ENCODE assay signal across 8 cellular contexts in genomic region chr18:76405761-76406356, GRCh38.
DNase-seq lines count a peak whose midpoint lies in the region; ATAC-seq and TF ChIP-seq lines count a peak whose summit lies in the region.

No MANE protein-coding gene starts in this region.

- no peak overlapping the region for H2AFZ ChIP-seq in hepatocyte

- no peak for DNase-seq in AG04449 (ENCODE audit: low read depth, low spot score)
- peak; percentile 49 for DNase-seq in NCI-H748 (lab: John Stamatoyannopoulos, UW; ENCODE audit: unreplicated experiment)
- DNase-seq in activated naive CD8-positive, alpha-beta T cell treated with anti-CD3 and anti-CD28 coated beads, Interleukin-2, amount 50 U/mL, for 16 hours (ENCODE audit: low read depth, low spot score): peak; percentile 51
- DNase-seq in hepatocyte (ENCODE audit: low spot score): peak; percentile 54
- DNase-seq in stimulated activated naive CD4-positive, alpha-beta T cell (lab: John Stamatoyannopoulos, UW): peak in 5 of 6 experiments; percentile 11 to 52 (median 23)

- 85% methylated on average over 31 of the region's 31 CpGs for WGBS in hepatocyte (ENCODE audit: low lambda C conversion rate, missing lambda C conversion rate)

- H3K9me3 ChIP-seq in hepatocyte (ENCODE audit: low read depth): no peaks in the 10 kb centered on the region

- H3K4me2 ChIP-seq in hepatocyte: no peak overlapping the region

- H3K36me3 ChIP-seq in hepatocyte (replicated peaks; ENCODE audit: insufficient read depth, low read depth): no peaks in the 10 kb centered on the region

- ATAC-seq in GM21723 (IDR thresholded peaks at IDR 0.05; ENCODE audit: unreplicated experiment) (no peak), GM19324 (IDR thresholded peaks at IDR 0.05; ENCODE audit: low FRiP score, unreplicated experiment) (no peak)

- CTCF ChIA-PET in AG04449 (lab: Yijun Ruan, JAX): interaction anchor here (1.1 to 1.7 kb wide), 2 partner anchors 10 to 304 kb away, joined by 3 to 5 read pairs; no protein-coding TSS in a partner anchor

- H4K20me1 ChIP-seq in hepatocyte (ENCODE audit: insufficient read depth, poor library complexity, severe bottlenecking): peaks cover 69% of the 10 kb centered on the region

- peaks cover 94% of the 10 kb centered on the region for H3K79me2 ChIP-seq in hepatocyte

- POLR2A ChIA-PET in AG04449 (lab: Yijun Ruan, JAX): interaction anchor here (0.6 kb wide), 1 partner anchor 294 kb away, joined by 3 read pairs; no protein-coding TSS in a partner anchor

- peaks cover under 1% of the 10 kb centered on the region for H3K4me1 ChIP-seq in hepatocyte (ENCODE audit: insufficient read depth)

- H3K27ac ChIP-seq in hepatocyte: no peak overlapping the region

- no peaks in the 10 kb centered on the region for H3K9me2 ChIP-seq in hepatocyte (replicated peaks; ENCODE audit: insufficient read depth)

- TF ChIP-seq CTCF in AG04449 (IDR thresholded peaks at IDR 0.05; ENCODE audit: insufficient read depth, low read length, missing control alignments) (peak; percentile 33), GM12874 (IDR thresholded peaks at IDR 0.05; ENCODE audit: insufficient read depth, low read depth, low read length) (peak; percentile 49), hepatocyte (IDR thresholded peaks at IDR 0.05; ENCODE audit: poor library complexity) (peak; percentile 47)

- H3K4me3 ChIP-seq in AG04449 (ENCODE audit: low read depth, low read length) (no peak overlapping the region), hepatocyte (no peak overlapping the region)

- H3K27me3 ChIP-seq in hepatocyte: no peaks in the 10 kb centered on the region
